ENCODE assay signal across 8 cellular contexts in genomic region chr3:69051796-69052566, GRCh38. TPM values are rescaled to one million over a fixed set of nuclear protein-coding genes. Genes with fewer than 3 reads are reported as not detected.
DNase-seq lines count a peak whose midpoint lies in the region; ATAC-seq, FAIRE-seq and TF ChIP-seq lines count a peak whose summit lies in the region.

Gene TMF1 (minus strand): TSS chr3:69052333. CDS start chr3:69052086, 247 bp downstream.

- peak; percentile 98 for ATAC-seq in HG02763 (IDR thresholded peaks at IDR 0.05; ENCODE audit: unreplicated experiment)
- ATAC-seq in left ventricle myocardium superior = peak; percentile 99

- peak; percentile 71 for TF ChIP-seq POLR2A in GM12891 (IDR thresholded peaks at IDR 0.05; ENCODE audit: low read depth, low read length)

- FAIRE-seq in GM12891 (lab: Jason Lieb, UNC) = peak; percentile 100

- 0 to 1% (median 0%) methylated on average over 50 of the region's 50 CpGs for WGBS in adipose tissue, 3 donors

- peak; percentile 61 for DNase-seq in GM12891 (ENCODE audit: insufficient read length, low spot score)
- peak; percentile 98 for DNase-seq in RPMI7951 (ENCODE audit: low read depth)
- peak; percentile 99 for DNase-seq in left ventricle myocardium superior
- DNase-seq in renal cortical epithelial cell (ENCODE audit: low read depth) = peak; percentile 99
- DNase-seq in GDM1 (lab: John Stamatoyannopoulos, UW) = no peak
- no peak for DNase-seq in DMS153 (lab: John Stamatoyannopoulos, UW)

- intact Hi-C loops in left ventricle myocardium superior (cut with micrococcal nuclease) = no loop called here

- H3K27ac ChIP-seq in adipose tissue (ENCODE audit: low read depth, low read length) = peak within 1 kb of the TSS; percentile 86

TF ChIP-seq in GM12891, 5 proteins besides CTCF, POLR2A, EP300 and RAD21:
- TF ChIP-seq SPI1 (IDR thresholded peaks at IDR 0.05; ENCODE audit: low read depth, low read length) (no peak), POU2F2 (IDR thresholded peaks at IDR 0.05; ENCODE audit: low read depth, low read length) (peak; percentile 43; the same call in 1 of the 2 replicates), TAF1 (IDR thresholded peaks at IDR 0.05; ENCODE audit: low read depth, low read length) (peak; percentile 48; the same call in 1 of the 2 replicates), POLR2AphosphoS5 (IDR thresholded peaks at IDR 0.05; ENCODE audit: low read depth, low read length) (peak; percentile 69), PAX5 (IDR thresholded peaks at IDR 0.05; ENCODE audit: insufficient read depth, low read length, severe bottlenecking) (peak; percentile 79)

RNA-seq across cellular contexts. Expression of gene TMF1, which starts in this region (rescaled TPM):
- 11.9 TPM for polyA plus RNA-seq in GM12891 (2012; ENCODE audit: low read depth, missing spikeins)
- 22.7 and 27.3 TPM in 2 replicates for total RNA-seq in RPMI7951 (2014; rRNA removed; shearing (Covaris generic))
- polyA plus RNA-seq in adipose tissue = 1 to 10 TPM; 8.4 to 9.2 (median 8.7) TPM
- total RNA-seq in left ventricle myocardium superior (18.9 TPM), renal cortical epithelial cell (23.8 and 55.6 TPM in 2 replicates)

Comparison
In these comparisons a context has a peak if more than half of its experiments do, and no peak if none do; other contexts are left out.
1. DNase-seq: peak in GM12891 (single experiment), RPMI7951 (single experiment), left ventricle myocardium superior (single experiment) and renal cortical epithelial cell (single experiment); none in GDM1 (single experiment) and DMS153 (single experiment).